8 cellular contexts compared by ENCODE assay signal in genomic region chr17:28334176-28334575, GRCh38. TPM values are rescaled to one million over a fixed set of nuclear protein-coding genes. Genes with fewer than 3 reads are reported as not detected.
DNase-seq lines count a peak whose midpoint lies in the region; ATAC-seq and TF ChIP-seq lines count a peak whose summit lies in the region.

No MANE protein-coding gene starts in this region.

- H3K27me3 ChIP-seq in thyroid gland = no peaks in the 10 kb centered on the region

- H2AFZ ChIP-seq in OCI-LY7 (ENCODE audit: low read length) = no peak overlapping the region

- peak overlapping the region; percentile 78 for H3K4me2 ChIP-seq in OCI-LY7 (ENCODE audit: low read length)

- peaks cover 4% of the 10 kb centered on the region for H3K36me3 ChIP-seq in OCI-LY7 (ENCODE audit: insufficient read depth, low read length)
- peaks cover 9 to 23% of the 10 kb centered on the region in 2 donors for H3K36me3 ChIP-seq in thyroid gland

- no TSS peak for BruUV-seq in OCI-LY7 (replicated peaks; lab: Mats Ljungman, UMichigan)

- H3K4me3 ChIP-seq in OCI-LY7 (ENCODE audit: low read depth, low read length, poor library complexity, severe bottlenecking) (peak overlapping the region; percentile 86), thyroid gland (replicated peaks in 1 of 3) (peak overlapping the region in 1 of 3 donors; percentile 91)

- H3K27me3 Mint-ChIP-seq in endothelial cell (ENCODE audit: unreplicated experiment) = peaks cover 24% of the 10 kb centered on the region
- H3K27me3 Mint-ChIP-seq in progenitor cell of endocrine pancreas = no peaks in the 10 kb centered on the region

- peaks cover 10% of the 10 kb centered on the region; the same call in 1 of the 2 replicates for H3K79me2 ChIP-seq in OCI-LY7 (ENCODE audit: insufficient read depth, low read depth, low read length)

- ATAC-seq in HG03354 (IDR thresholded peaks at IDR 0.05; ENCODE audit: poor library complexity, severe bottlenecking, unreplicated experiment) = no peak
- ATAC-seq in GM18907 (IDR thresholded peaks at IDR 0.05; ENCODE audit: unreplicated experiment) = no peak
- ATAC-seq in HG03095 (IDR thresholded peaks at IDR 0.05; ENCODE audit: unreplicated experiment) = no peak

- H4K20me1 ChIP-seq in OCI-LY7 (ENCODE audit: insufficient read depth, low read length) = no peaks in the 10 kb centered on the region

- TF ChIP-seq CTCF in OCI-LY7 (conservative IDR thresholded peaks at IDR 0.05; ENCODE audit: low read length) = no peak
- TF ChIP-seq CTCF in endothelial cell (IDR thresholded peaks at IDR 0.05; ENCODE audit: unreplicated experiment) = no peak
- no peak for TF ChIP-seq CTCF in progenitor cell of endocrine pancreas (IDR thresholded peaks at IDR 0.05; ENCODE audit: unreplicated experiment)
- no peak for TF ChIP-seq CTCF in thyroid gland (IDR thresholded peaks at IDR 0.05)

- H3K4me3 Mint-ChIP-seq in endothelial cell (ENCODE audit: unreplicated experiment) (peak overlapping the region; percentile 99), progenitor cell of endocrine pancreas (ENCODE audit: low read depth) (peak overlapping the region; percentile 95)

- H3K27ac Mint-ChIP-seq in endothelial cell (ENCODE audit: unreplicated experiment) = peak overlapping the region; percentile 100
- H3K27ac Mint-ChIP-seq in progenitor cell of endocrine pancreas = peak overlapping the region; percentile 100

- H3K9me3 Mint-ChIP-seq in endothelial cell (ENCODE audit: unreplicated experiment) = no peaks in the 10 kb centered on the region
- H3K9me3 Mint-ChIP-seq in progenitor cell of endocrine pancreas (ENCODE audit: low read depth) = no peaks in the 10 kb centered on the region

- peaks cover 58% of the 10 kb centered on the region for H3K4me1 Mint-ChIP-seq in endothelial cell (ENCODE audit: unreplicated experiment)
- H3K4me1 Mint-ChIP-seq in progenitor cell of endocrine pancreas (ENCODE audit: low read depth) = peaks cover 24% of the 10 kb centered on the region

- TF ChIP-seq POLR2A in thyroid gland (IDR thresholded peaks at IDR 0.05) = no peak

- no peaks in the 10 kb centered on the region for H3K9me3 ChIP-seq in OCI-LY7 (ENCODE audit: low read length)
- H3K9me3 ChIP-seq in thyroid gland = no peaks in the 10 kb centered on the region

- DNase-seq in GF-D8 (lab: John Stamatoyannopoulos, UW) (peak; percentile 17), OCI-LY7 (ENCODE audit: low spot score) (no peak), endothelial cell (ENCODE audit: low spot score) (peak; percentile 24), progenitor cell of endocrine pancreas (ENCODE audit: low spot score, unreplicated experiment) (no peak), thyroid gland (no peak)

- no peak overlapping the region for H3K27ac ChIP-seq in OCI-LY7 (ENCODE audit: low read depth, low read length, poor library complexity, severe bottlenecking)
- no peak overlapping the region for H3K27ac ChIP-seq in thyroid gland

- POLR2A ChIA-PET in OCI-LY7 (lab: Charles Lee) = interaction anchor here (2.4 to 3.0 kb wide), 2 partner anchors 15 to 23 kb away, joined by 20 to 22 read pairs; partner anchors contain the start of genes POLDIP2 and TMEM97

- CTCF ChIA-PET in OCI-LY7 (lab: Charles Lee; ENCODE audit: unreplicated experiment) = interaction anchor here (1.1 kb wide), 1 partner anchor 13 kb away, joined by 3 read pairs; no protein-coding TSS in a partner anchor

- peaks cover 27% of the 10 kb centered on the region for H3K36me3 Mint-ChIP-seq in endothelial cell (ENCODE audit: low read depth, unreplicated experiment)
- H3K36me3 Mint-ChIP-seq in progenitor cell of endocrine pancreas (ENCODE audit: insufficient read depth) = no peaks in the 10 kb centered on the region

- WGBS in thyroid gland, 2 donors = 66 to 67% methylated on average over 6 of the region's 6 CpGs

- intact Hi-C loops in OCI-LY7 (cut with micrococcal nuclease; ENCODE audit: unreplicated experiment) (loop anchor here (2.0 kb wide), 1 partner anchor 37 kb away; the partner anchor contains the start of genes SARM1 and VTN), thyroid gland (cut with DNase I) (loop anchor here (10.0 kb wide), 1 partner anchor 621 kb away; the partner anchor contains the start of gene PHF12)

- H3K4me1 ChIP-seq in OCI-LY7 (ENCODE audit: insufficient read depth, low read length, poor library complexity, severe bottlenecking) (peaks cover 23% of the 10 kb centered on the region), thyroid gland (peaks cover 11 to 35% of the 10 kb centered on the region in 2 donors)

- H3K9me2 ChIP-seq in OCI-LY7 (ENCODE audit: insufficient read depth, low read length) = no peaks in the 10 kb centered on the region

RNA-seq across cellular contexts. Expression of gene IFT20, which starts 1.1 kb away (rescaled TPM):
- 16.3 and 32.9 TPM in 2 replicates for total RNA-seq in OCI-LY7 (2014; rRNA removed; shearing (Covaris generic))
- 23.8 and 23.9 TPM in 2 replicates for total RNA-seq in OCI-LY7 (2022)
- total RNA-seq in endothelial cell (ENCODE audit: unreplicated experiment) = 47.2 TPM
- 35.4 and 41.0 TPM in 2 replicates for total RNA-seq in progenitor cell of endocrine pancreas
- 10 to 100 TPM; 38.5 to 78.0 (median 63.6) TPM for total RNA-seq in thyroid gland

RNA-seq across cellular contexts. Expression of gene TNFAIP1, which starts 1.4 kb away (rescaled TPM):
- 9.3 and 15.5 TPM in 2 replicates for total RNA-seq in OCI-LY7 (2014; rRNA removed; shearing (Covaris generic))
- total RNA-seq in OCI-LY7 (2022) (10.6 and 14.7 TPM in 2 replicates), endothelial cell (ENCODE audit: unreplicated experiment) (104 TPM), progenitor cell of endocrine pancreas (50.9 and 51.0 TPM in 2 replicates), thyroid gland (10 to 100 TPM; 28.4 to 36.9 (median 35.8) TPM)

RNA-seq across cellular contexts. Expression of gene TMEM97, which starts 15.2 kb away (rescaled TPM):
- total RNA-seq in OCI-LY7 (2014; rRNA removed; shearing (Covaris generic)) = 62.3 and 65.7 TPM in 2 replicates
- 65.1 and 69.6 TPM in 2 replicates for total RNA-seq in OCI-LY7 (2022)
- 59.4 TPM for total RNA-seq in endothelial cell (ENCODE audit: unreplicated experiment)
- total RNA-seq in progenitor cell of endocrine pancreas = 93.8 and 102 TPM in 2 replicates
- total RNA-seq in thyroid gland = 1 to 10 TPM; 3.1 to 5.2 (median 4.5) TPM

RNA-seq across cellular contexts. Expression of gene POLDIP2, which starts 23.2 kb away (rescaled TPM):
- total RNA-seq in OCI-LY7 (2014; rRNA removed; shearing (Covaris generic)) = 82.2 and 88.8 TPM in 2 replicates
- total RNA-seq in OCI-LY7 (2022) (85.0 and 89.2 TPM in 2 replicates), endothelial cell (ENCODE audit: unreplicated experiment) (57.2 TPM), progenitor cell of endocrine pancreas (66.0 and 68.6 TPM in 2 replicates), thyroid gland (100 to 1,000 TPM in 2 of 4 donors, 10 to 100 TPM in 2; 55.4 to 102 (median 91.7) TPM)

RNA-seq across cellular contexts. Expression of gene SEBOX, which starts 30.8 kb away (rescaled TPM):
- not detected in 2 replicates for total RNA-seq in OCI-LY7 (2014; rRNA removed; shearing (Covaris generic))
- total RNA-seq in OCI-LY7 (2022) (not detected in 2 replicates), endothelial cell (ENCODE audit: unreplicated experiment) (not detected), progenitor cell of endocrine pancreas (not detected in 2 replicates), thyroid gland (not detected)

Comparison
In these comparisons a context has a peak if more than half of its experiments do, and no peak if none do; other contexts are left out.
1. DNase-seq: peak in GF-D8 (single experiment) and endothelial cell (single experiment); none in OCI-LY7 (single experiment), progenitor cell of endocrine pancreas (single experiment) and thyroid gland (0 of 2).